8 cellular contexts compared by ENCODE assay signal in the genomic region with DNA sequence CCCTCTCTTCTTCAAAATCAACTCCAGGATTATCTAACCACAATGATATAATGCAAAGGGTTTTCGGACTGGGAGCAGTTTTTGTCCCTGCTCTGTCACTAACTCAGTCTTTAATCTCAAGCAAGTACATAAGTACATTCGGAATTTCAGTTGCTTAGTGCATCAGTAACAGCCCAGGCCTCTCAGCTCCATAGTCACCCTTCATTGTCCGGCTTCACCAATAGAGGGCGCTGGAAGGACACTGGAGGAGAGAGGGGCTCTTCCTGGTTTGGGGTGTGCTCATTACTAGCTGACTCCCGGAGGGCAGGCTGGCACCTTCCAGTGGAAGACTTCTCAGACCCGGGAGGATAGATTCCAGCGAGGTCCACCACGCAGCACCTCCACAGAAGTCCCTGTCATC.
DNase-seq lines count a peak whose midpoint lies in the region; ATAC-seq, FAIRE-seq and TF ChIP-seq lines count a peak whose summit lies in the region.

No MANE protein-coding gene starts in this region.

- H4K20me1 ChIP-seq in K562 (replicated peaks; ENCODE audit: control insufficient read depth, insufficient read depth, low read length) = no peaks in the 10 kb centered on the region

- H3K9ac ChIP-seq in K562 (ENCODE audit: insufficient read depth in 1 of 2, low read depth in 2 of 2, low read length in 2 of 2) = no peak overlapping the region

- H2AFZ ChIP-seq in K562 (ENCODE audit: low read depth, low read length) = no peak overlapping the region

- intact Hi-C loops in K562 (cut with micrococcal nuclease) = no loop called here
- intact Hi-C loops in lower leg skin (cut with DNase I; ENCODE audit: low total_unique reads) = no loop called here

- no peak for TF ChIP-seq EP300 in K562 (IDR thresholded peaks at IDR 0.05; ENCODE audit: low read length)

- no peak overlapping the region for H3K27ac ChIP-seq in K562 (ENCODE audit: extremely low read depth, low read depth, low read length)

- no peak overlapping the region for H3K27ac Mint-ChIP-seq in nephron

- H3K36me3 ChIP-seq in BE2C = no peaks in the 10 kb centered on the region
- no peaks in the 10 kb centered on the region for H3K36me3 ChIP-seq in K562 (ENCODE audit: control insufficient read depth, insufficient read depth, low read length)

- ATAC-seq in GM18502 (IDR thresholded peaks at IDR 0.05; ENCODE audit: poor library complexity, unreplicated experiment) (peak; percentile 94), HG02981 (IDR thresholded peaks at IDR 0.05; ENCODE audit: unreplicated experiment) (peak; percentile 84), K562 (no peak; the same call in 2 of the 3 replicates), HG02970 (IDR thresholded peaks at IDR 0.05; ENCODE audit: low FRiP score, unreplicated experiment) (no peak)

- H3K4me3 ChIP-seq in BE2C (ENCODE audit: low read depth, low read length) (no peak overlapping the region), K562 (no peak overlapping the region), lower leg skin (ENCODE audit: low read depth, poor library complexity, severe bottlenecking) (no peak overlapping the region)

- no peak overlapping the region for H3K4me3 Mint-ChIP-seq in nephron

- H3K9me3 ChIP-seq in BE2C = no peaks in the 10 kb centered on the region
- H3K9me3 ChIP-seq in K562 (replicated peaks; ENCODE audit: control insufficient read depth, insufficient read depth, low read depth, low read length) = no peaks in the 10 kb centered on the region

- TF ChIP-seq POLR2A in K562 (conservative IDR thresholded peaks at IDR 0.05) (no peak), lower leg skin (IDR thresholded peaks at IDR 0.05) (no peak)

- H3K27me3 Mint-ChIP-seq in nephron (ENCODE audit: low read depth) = no peaks in the 10 kb centered on the region

- H3K9me3 Mint-ChIP-seq in nephron = peaks cover 3% of the 10 kb centered on the region

- peaks cover 2% of the 10 kb centered on the region; the same call in 1 of the 2 replicates for H3K4me1 ChIP-seq in BE2C
- no peaks in the 10 kb centered on the region for H3K4me1 ChIP-seq in K562 (replicated peaks in 1 of 2; ENCODE audit: control insufficient read depth in 2 of 2, insufficient read depth in 2 of 2, low read length in 2 of 2)

- CTCF ChIA-PET in K562 (lab: Yijun Ruan, JAX; ENCODE audit: low intra/inter-chr PET ratio) = no interaction called here

- H3K79me2 ChIP-seq in K562 (ENCODE audit: control insufficient read depth, insufficient read depth, low read length) = no peaks in the 10 kb centered on the region

- DNase-seq in BE2C = peak; percentile 68
- peak; percentile 1 for DNase-seq in NCI-H82 treated with DMSO at 0.1 percent for 48 hours (lab: John Stamatoyannopoulos, UW; ENCODE audit: unreplicated experiment)
- DNase-seq in K562 (ENCODE audit: extremely low read depth in 1 of 4, low spot score in 3 of 4) = peak; percentile 11 to 19 (median 16)
- DNase-seq in lower leg skin (ENCODE audit: low spot score in 2 of 2) = no peak

- H3K4me1 Mint-ChIP-seq in nephron = peaks cover 7% of the 10 kb centered on the region

- H3K27me3 ChIP-seq in BE2C (no peaks in the 10 kb centered on the region), K562 (ENCODE audit: control insufficient read depth in 2 of 2, insufficient read depth in 2 of 2, low read length in 2 of 2) (no peaks in the 10 kb centered on the region)

- no peak for FAIRE-seq in K562 (lab: Jason Lieb, UNC)

- no peaks in the 10 kb centered on the region for H3K9me1 ChIP-seq in K562 (ENCODE audit: control insufficient read depth, insufficient read depth, low read length)

- no peak overlapping the region for H3K4me2 ChIP-seq in K562 (ENCODE audit: insufficient read depth, low read length)

- no TSS peak for BruUV-seq in K562 (replicated peaks; lab: Mats Ljungman, UMichigan)

- TF ChIP-seq CTCF in BE2C (IDR thresholded peaks at IDR 0.05; ENCODE audit: low read depth, low read length) (peak; percentile 95), K562 (IDR thresholded peaks at IDR 0.05 in 2 of 3, conservative IDR thresholded peaks at IDR 0.05 in 1 of 3; ENCODE audit: insufficient read depth in 2 of 3, low read depth in 1 of 3, low read length in 3 of 3) (peak; percentile 13 to 46 (median 37); a peak in 4 of 6 replicates), nephron (IDR thresholded peaks at IDR 0.05; ENCODE audit: unreplicated experiment in 3 of 3) (peak in 2 of 3 experiments; percentile 19 to 20), lower leg skin (IDR thresholded peaks at IDR 0.05) (no peak)

- H3K36me3 Mint-ChIP-seq in nephron (ENCODE audit: low read depth) = no peaks in the 10 kb centered on the region

- POLR2A ChIA-PET in K562 (lab: Yijun Ruan, JAX) = interaction anchor here (0.7 kb wide), 1 partner anchor 9 kb away, joined by 3 read pairs; no protein-coding TSS in a partner anchor

- 2% methylated on average over 8 of the region's 8 CpGs for WGBS in K562 (ENCODE audit: insufficient coverage, low coverage, missing lambda C conversion rate)
- WGBS in lower leg skin, 2 donors = 54 to 57% methylated on average over 7 to 8 of the region's 8 CpGs

- in situ Hi-C loops in K562 (cut with MboI) = no loop called here

- peak in 1 of 2 experiments; percentile 26; a peak in 2 of 4 replicates for TF ChIP-seq RAD21 in K562 (CRISPR knock-in tag; conservative IDR thresholded peaks at IDR 0.05 in 1 of 2, IDR thresholded peaks at IDR 0.05 in 1 of 2)

TF ChIP-seq in K562, 482 proteins besides CTCF, POLR2A, EP300 and RAD21:
- TF ChIP-seq TAF15 (IDR thresholded peaks at IDR 0.05; ENCODE audit: low read depth, low read length) = no peak
- 0 out of 2 replicates have a peak, but pooled peaks have one; percentile 9 for TF ChIP-seq SMC3 (conservative IDR thresholded peaks at IDR 0.05; ENCODE audit: insufficient read depth, low read depth, low read length)

Comparison
In these comparisons a context has a peak if more than half of its experiments do, and no peak if none do; other contexts are left out.
1. DNase-seq: peak in BE2C (single experiment), NCI-H82 treated with DMSO at 0.1 percent for 48 hours (single experiment) and K562 (4 of 4); none in lower leg skin (0 of 2).
2. CTCF ChIP-seq: peak in BE2C (single experiment), K562 (3 of 3) and nephron (2 of 3); none in lower leg skin (0 of 3).
3. ATAC-seq: peak in GM18502 (single experiment) and HG02981 (single experiment); none in K562 (single experiment) and HG02970 (single experiment).